In genomic region chr2:224039770-224040088, GRCh38 we compare ENCODE assay signal across 8 cellular contexts. TPM values are rescaled to one million over a fixed set of nuclear protein-coding genes. Genes with fewer than 3 reads are reported as not detected.
DNase-seq lines count a peak whose midpoint lies in the region; ATAC-seq and TF ChIP-seq lines count a peak whose summit lies in the region.

No MANE protein-coding gene starts in this region.

- peak overlapping the region; percentile 72 for H3K4me2 ChIP-seq in neuronal stem cell (ENCODE audit: insufficient read depth, low read length, poor library complexity, severe bottlenecking)

- H3K4me3 ChIP-seq in NB4 (ENCODE audit: low read depth, low read length) (peak overlapping the region; percentile 30), endocrine pancreas (ENCODE audit: control insufficient read depth, insufficient read depth, low read length) (no peak overlapping the region), neuronal stem cell (ENCODE audit: low read length in 2 of 2) (peak overlapping the region; percentile 62 to 94), thyroid gland (replicated peaks in 1 of 3) (peak overlapping the region in 1 of 3 donors; percentile 54)

- H3K23ac ChIP-seq in neuronal stem cell (ENCODE audit: low read depth, low read length, poor library complexity): peak overlapping the region; percentile 57

- TF ChIP-seq CTCF in NB4 (IDR thresholded peaks at IDR 0.05; ENCODE audit: low read depth, low read length) (no peak), GM10266 (IDR thresholded peaks at IDR 0.05; ENCODE audit: control insufficient read depth, insufficient read depth, low read depth, missing control alignments) (no peak), thyroid gland (IDR thresholded peaks at IDR 0.05) (no peak)

- H4K91ac ChIP-seq in neuronal stem cell (ENCODE audit: low read depth, low read length, poor library complexity): no peak overlapping the region

- intact Hi-C loops in thyroid gland (cut with DNase I): no loop called here

- H3K27ac ChIP-seq in neuronal stem cell (replicated peaks; ENCODE audit: low read length): no peak overlapping the region
- no peak overlapping the region for H3K27ac ChIP-seq in thyroid gland

- in situ Hi-C loops in ACHN (cut with HindIII; ENCODE audit: low pct_ligation_motif_present, low pct_unique_long_range_greater_than_20kb, low sequenced_read_pairs): no loop called here

- H3K4me1 ChIP-seq in endocrine pancreas (ENCODE audit: control insufficient read depth, insufficient read depth, low read length) (peaks cover 6% of the 10 kb centered on the region), neuronal stem cell (ENCODE audit: control insufficient read depth in 2 of 2, insufficient read depth in 1 of 2, low read depth in 1 of 2, low read length in 2 of 2) (peaks cover 2 to 4% of the 10 kb centered on the region in 2 donors), thyroid gland (no peaks in the 10 kb centered on the region)

- TF ChIP-seq POLR2A in NB4 (IDR thresholded peaks at IDR 0.05; ENCODE audit: extremely low read depth, insufficient read length): no peak
- no peak for TF ChIP-seq POLR2A in thyroid gland (IDR thresholded peaks at IDR 0.05)

- H2BK120ac ChIP-seq in neuronal stem cell (ENCODE audit: low read depth, low read length): no peak overlapping the region

- H2BK15ac ChIP-seq in neuronal stem cell (ENCODE audit: low read length): peak overlapping the region; percentile 51

- H2AFZ ChIP-seq in neuronal stem cell (ENCODE audit: low read length): peak overlapping the region; percentile 99

- H3K27me3 ChIP-seq in endocrine pancreas (ENCODE audit: control insufficient read depth, insufficient read depth, low read length) (no peaks in the 10 kb centered on the region), neuronal stem cell (ENCODE audit: control insufficient read depth in 3 of 3, insufficient read depth in 3 of 3, low read depth in 1 of 3, low read length in 3 of 3) (peaks cover 0 to 61% (median 12%) of the 10 kb centered on the region in 3 experiments), thyroid gland (no peaks in the 10 kb centered on the region)

- no peaks in the 10 kb centered on the region for H3K79me1 ChIP-seq in neuronal stem cell (ENCODE audit: low read depth, low read length)

- ATAC-seq in GM21367 (IDR thresholded peaks at IDR 0.05; ENCODE audit: unreplicated experiment): peak; percentile 4

- DNase-seq in ACHN: peak; percentile 4
- DNase-seq in NB4 (ENCODE audit: low read depth): no peak
- no peak for DNase-seq in neuronal stem cell (ENCODE audit: low spot score)
- no peak for DNase-seq in T-helper 9 cell
- no peak for DNase-seq in GM10266 (ENCODE audit: extremely low spot score)
- no peak for DNase-seq in thyroid gland

- no peak overlapping the region for H2BK5ac ChIP-seq in neuronal stem cell (ENCODE audit: low read length)

- H3K9me3 ChIP-seq in endocrine pancreas (ENCODE audit: control insufficient read depth, low read length) (no peaks in the 10 kb centered on the region), neuronal stem cell (replicated peaks in 1 of 2; ENCODE audit: control insufficient read depth in 2 of 2, insufficient read depth in 1 of 2, low read depth in 1 of 2, low read length in 2 of 2) (no peaks in the 10 kb centered on the region), thyroid gland (no peaks in the 10 kb centered on the region)

- H3K36me3 ChIP-seq in endocrine pancreas (ENCODE audit: control insufficient read depth, insufficient read depth, low read length): no peaks in the 10 kb centered on the region
- no peaks in the 10 kb centered on the region for H3K36me3 ChIP-seq in neuronal stem cell (replicated peaks in 1 of 2; ENCODE audit: control insufficient read depth in 2 of 2, insufficient read depth in 2 of 2, low read length in 2 of 2)
- H3K36me3 ChIP-seq in thyroid gland: no peaks in the 10 kb centered on the region

- no peak overlapping the region for H3K4ac ChIP-seq in neuronal stem cell (ENCODE audit: low read length)

- no peak overlapping the region for H4K8ac ChIP-seq in neuronal stem cell (ENCODE audit: low read depth, low read length)

- no peak overlapping the region for H2AK5ac ChIP-seq in neuronal stem cell (ENCODE audit: low read depth, low read length)

- H2BK12ac ChIP-seq in neuronal stem cell (ENCODE audit: low read length): no peak overlapping the region

- WGBS in neuronal stem cell (ENCODE audit: extremely low coverage in 2 of 2, insufficient read length in 2 of 2, insufficient replicate concordance in 1 of 2), 2 donors: no CpG with 5 or more reads among the region's 14 CpGs
- 5 to 18% methylated on average over 8 to 11 of the region's 14 CpGs for WGBS in thyroid gland, 2 donors

- H3K14ac ChIP-seq in neuronal stem cell (ENCODE audit: low read length): no peak overlapping the region

- peak overlapping the region; percentile 98 for H3K18ac ChIP-seq in neuronal stem cell (ENCODE audit: low read length)

- H3K9ac ChIP-seq in endocrine pancreas (ENCODE audit: control insufficient read depth, insufficient read depth, low read length) (peak overlapping the region; percentile 20), neuronal stem cell (ENCODE audit: low read depth, low read length, poor library complexity) (peak overlapping the region; percentile 89)

RNA-seq across cellular contexts. Expression of gene SERPINE2, which starts 0.6 kb away (rescaled TPM):
- polyA plus RNA-seq in neuronal stem cell (2013, experiment 1 of 2): 19.1 TPM
- polyA plus RNA-seq in neuronal stem cell (2013, experiment 2 of 2): 20.2 TPM
- 10 to 100 TPM in 3 of 4 donors, 1 to 10 TPM in 1; 6.1 to 33.3 (median 20.3) TPM for total RNA-seq in thyroid gland
